9 cellular contexts compared by ENCODE assay signal in genomic region chrX:79161655-79162054, GRCh38. TPM values are rescaled to one million over a fixed set of nuclear protein-coding genes. Genes with fewer than 3 reads are reported as not detected.
DNase-seq lines count a peak whose midpoint lies in the region; ATAC-seq and TF ChIP-seq lines count a peak whose summit lies in the region.
"Had no signal": no experiment of that assay in that cellular context is flagged by ENCODE, and none has a peak within 500 bp of the region (broad histone marks: within the 10 kb centered on the region; RNA-seq: fewer than 3 reads in every experiment).

No MANE protein-coding gene starts in this region.

- H3F3A ChIP-seq in DOHH2 (ENCODE audit: control insufficient read depth, insufficient read depth), result no peaks in the 10 kb centered on the region

- peak; percentile 48 for DNase-seq in activated T-helper 1 cell treated with anti-CD3 and anti-CD28 coated beads, Interleukin-12 subunit alpha, Interleukin-12 subunit beta, Interleukin-2, Interleukin-4 antibody, amounts not matched to agents 30 ng/mL and 10 ng/mL and 1 ng/mL, durations not matched to agents 14 hours and 24 hours and 36 hours (ENCODE audit: low spot score)
- no peak for DNase-seq in NCI-H146 treated with DMSO at 0.1 percent for 48 hours (lab: John Stamatoyannopoulos, UW; ENCODE audit: unreplicated experiment)
- DNase-seq in SK-N-DZ (ENCODE audit: low spot score), result no peak
- no peak for DNase-seq in NCI-H2081 treated with DMSO at 0.1 percent for 48 hours (lab: John Stamatoyannopoulos, UW)
- DNase-seq in NCI-H187 treated with DMSO at 0.1 percent for 48 hours (lab: John Stamatoyannopoulos, UW), result no peak
- DNase-seq: pancreas had no signal

- H3K27ac ChIP-seq in DOHH2 (ENCODE audit: low read depth, low read length), result no peak overlapping the region
- H3K27ac ChIP-seq: pancreas had no signal

- peak overlapping the region; percentile 89 for H3K4me3 Mint-ChIP-seq in activated T-helper 1 cell treated with anti-CD3 and anti-CD28 coated beads, Interleukin-12 subunit alpha, Interleukin-12 subunit beta, Interleukin-2, Interleukin-4 antibody, amounts not matched to agents 30 ng/mL and 10 ng/mL and 1 ng/mL, durations not matched to agents 14 hours and 24 hours and 36 hours

- no peaks in the 10 kb centered on the region for H3K27me3 Mint-ChIP-seq in activated T-helper 1 cell treated with anti-CD3 and anti-CD28 coated beads, Interleukin-12 subunit alpha, Interleukin-12 subunit beta, Interleukin-2, Interleukin-4 antibody, amounts not matched to agents 30 ng/mL and 10 ng/mL and 1 ng/mL, durations not matched to agents 14 hours and 24 hours and 36 hours (ENCODE audit: insufficient read depth)

- H3K4me1 Mint-ChIP-seq in activated T-helper 1 cell treated with anti-CD3 and anti-CD28 coated beads, Interleukin-12 subunit alpha, Interleukin-12 subunit beta, Interleukin-2, Interleukin-4 antibody, amounts not matched to agents 30 ng/mL and 10 ng/mL and 1 ng/mL, durations not matched to agents 14 hours and 24 hours and 36 hours (ENCODE audit: low read depth), result peaks cover 53% of the 10 kb centered on the region

- ATAC-seq in GM19395 (IDR thresholded peaks at IDR 0.05; ENCODE audit: unreplicated experiment), result peak; percentile 81
- peak; percentile 85 for ATAC-seq in HG03460 (IDR thresholded peaks at IDR 0.05; ENCODE audit: unreplicated experiment)

- peaks cover 10% of the 10 kb centered on the region for H3K4me1 ChIP-seq in DOHH2 (ENCODE audit: control insufficient read depth, low read length)
- H3K4me1 ChIP-seq: pancreas had no signal

- H3K27me3 ChIP-seq in DOHH2 (ENCODE audit: control insufficient read depth, low read length), result no peaks in the 10 kb centered on the region

- peak overlapping the region; percentile 45 for H3K4me2 ChIP-seq in DOHH2 (ENCODE audit: low read length)

- H3K9me3 Mint-ChIP-seq in activated T-helper 1 cell treated with anti-CD3 and anti-CD28 coated beads, Interleukin-12 subunit alpha, Interleukin-12 subunit beta, Interleukin-2, Interleukin-4 antibody, amounts not matched to agents 30 ng/mL and 10 ng/mL and 1 ng/mL, durations not matched to agents 14 hours and 24 hours and 36 hours, result no peaks in the 10 kb centered on the region

- no peaks in the 10 kb centered on the region for H4K20me1 ChIP-seq in DOHH2 (ENCODE audit: control insufficient read depth, insufficient read depth, low read depth, low read length)

- H3K4me3 ChIP-seq in DOHH2 (ENCODE audit: low read length), result peak overlapping the region; percentile 41
- H3K4me3 ChIP-seq: pancreas had no signal

- no peaks in the 10 kb centered on the region for H3K36me3 ChIP-seq in DOHH2 (ENCODE audit: control insufficient read depth, low read length)
- H3K36me3 ChIP-seq: pancreas had no signal

- H3K36me3 Mint-ChIP-seq in activated T-helper 1 cell treated with anti-CD3 and anti-CD28 coated beads, Interleukin-12 subunit alpha, Interleukin-12 subunit beta, Interleukin-2, Interleukin-4 antibody, amounts not matched to agents 30 ng/mL and 10 ng/mL and 1 ng/mL, durations not matched to agents 14 hours and 24 hours and 36 hours (ENCODE audit: low read depth), result peaks cover 25% of the 10 kb centered on the region

- intact Hi-C loops in activated T-helper 1 cell treated with anti-CD3 and anti-CD28 coated beads, Interleukin-12 subunit alpha, Interleukin-12 subunit beta, Interleukin-2, Interleukin-4 antibody, amounts not matched to agents 30 ng/mL and 10 ng/mL and 1 ng/mL, durations not matched to agents 14 hours and 24 hours and 36 hours (cut with micrococcal nuclease), result loop anchor here (1.0 to 5.0 kb wide), 8 partner anchors 8 to 839 kb away; partner anchors contain the start of genes ITM2A and P2RY10

- H3K27ac Mint-ChIP-seq in activated T-helper 1 cell treated with anti-CD3 and anti-CD28 coated beads, Interleukin-12 subunit alpha, Interleukin-12 subunit beta, Interleukin-2, Interleukin-4 antibody, amounts not matched to agents 30 ng/mL and 10 ng/mL and 1 ng/mL, durations not matched to agents 14 hours and 24 hours and 36 hours, result peak overlapping the region; percentile 99

- no peaks in the 10 kb centered on the region for H3K9me3 ChIP-seq in DOHH2 (ENCODE audit: control insufficient read depth, insufficient read depth, low read length)
- H3K9me3 ChIP-seq: pancreas had no signal

- TF ChIP-seq CTCF in DOHH2 (IDR thresholded peaks at IDR 0.05; ENCODE audit: low read depth, low read length, poor library complexity, severe bottlenecking), result no peak

- no peaks in the 10 kb centered on the region for H3K79me2 ChIP-seq in DOHH2 (ENCODE audit: control insufficient read depth, low read length)

- no peaks in the 10 kb centered on the region for H3K9me2 ChIP-seq in DOHH2 (replicated peaks; ENCODE audit: control insufficient read depth, low read length)

RNA-seq across cellular contexts. Expression of gene GPR174, which starts 17.2 kb away (rescaled TPM):
- total RNA-seq in activated T-helper 1 cell treated with anti-CD3 and anti-CD28 coated beads, Interleukin-12 subunit alpha, Interleukin-12 subunit beta, Interleukin-2, Interleukin-4 antibody, amounts not matched to agents 30 ng/mL and 10 ng/mL and 1 ng/mL, durations not matched to agents 14 hours and 24 hours and 36 hours, result 16.1 and 18.3 TPM in 2 replicates
- polyA plus RNA-seq in SK-N-DZ (2014; cell fraction: cytosol; rRNA removed), result not detected in 2 replicates
- not detected in 2 replicates for polyA plus RNA-seq in SK-N-DZ (2014; cell fraction: nucleus; rRNA removed)
